In genomic region chr5:121396716-121397115, GRCh38 we compare ENCODE assay signal across 23 cellular contexts.
"Had no signal": no experiment of that assay in that cellular context is flagged by ENCODE, and none has a peak within 500 bp of the region (broad histone marks: within the 10 kb centered on the region; RNA-seq: fewer than 3 reads in every experiment).

No MANE protein-coding gene starts in this region.

- DNase-seq: dermis blood vessel endothelial cell; dorsolateral prefrontal cortex; effector CD4-positive, alpha-beta T cell; effector memory CD4-positive, alpha-beta T cell; foreskin melanocyte; gastrocnemius medialis; glutamatergic neuron; head of caudate nucleus; heart right ventricle; hippocampal formation; left cardiac atrium; left lung; left ventricle myocardium superior; lower lobe of right lung; mesenchymal stem cell; mucosa of descending colon; naive B cell had no signal

- FAIRE-seq: colon, endothelial cell of umbilical vein, islet of Langerhans, keratinocyte had no signal

- H3K4me1 ChIP-seq: esophagus muscularis mucosa, gastrocnemius medialis, heart right ventricle, left lung, lower lobe of right lung had no signal

- H3K27me3 ChIP-seq: dorsolateral prefrontal cortex, esophagus muscularis mucosa, gastrocnemius medialis, heart right ventricle, left lung had no signal

- H3K36me3 ChIP-seq: esophagus muscularis mucosa, gastrocnemius medialis, heart right ventricle, left lung, lower lobe of right lung had no signal

- H3K9me3 ChIP-seq: esophagus muscularis mucosa, gastrocnemius medialis, lower lobe of right lung, mucosa of descending colon had no signal

- ATAC-seq: gastrocnemius medialis, heart right ventricle, left cardiac atrium, left lung, left ventricle myocardium superior, lower lobe of right lung, mucosa of descending colon had no signal

- H3K4me3 ChIP-seq: coronary artery, dorsolateral prefrontal cortex, esophagus muscularis mucosa, gastrocnemius medialis, heart right ventricle, left lung, lower lobe of right lung, mucosa of descending colon had no signal

- H3K27ac ChIP-seq: coronary artery, dorsolateral prefrontal cortex, esophagus muscularis mucosa, gastrocnemius medialis, heart right ventricle, left lung, lower lobe of right lung had no signal
